In the genomic region with DNA sequence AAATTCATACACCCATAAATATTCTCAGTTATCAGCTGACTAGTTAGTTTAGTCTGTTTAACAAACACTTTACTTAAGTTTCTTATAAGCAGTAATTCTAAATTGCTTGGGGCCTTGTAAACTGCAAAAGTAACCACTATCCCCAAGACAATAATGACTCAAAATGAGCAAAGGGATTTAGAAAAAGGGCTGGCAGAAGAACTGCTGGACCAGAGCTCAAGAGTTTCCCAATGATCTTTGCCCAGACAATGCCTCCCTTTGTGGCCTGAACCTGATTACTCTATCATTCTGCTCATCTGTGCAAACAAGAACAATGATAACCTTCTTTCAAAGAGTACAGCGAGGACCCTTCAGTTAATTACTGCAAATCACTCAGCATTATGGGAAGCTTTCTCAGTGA, we compare ENCODE assay signal across 1 cellular context.
TF ChIP-seq lines count a peak whose summit lies in the region.

No MANE protein-coding gene starts in this region.

TF ChIP-seq in HEK293, 187 proteins besides CTCF, POLR2A, EP300 and RAD21 (continued from another document):
- TF ChIP-seq, protein P1, sequence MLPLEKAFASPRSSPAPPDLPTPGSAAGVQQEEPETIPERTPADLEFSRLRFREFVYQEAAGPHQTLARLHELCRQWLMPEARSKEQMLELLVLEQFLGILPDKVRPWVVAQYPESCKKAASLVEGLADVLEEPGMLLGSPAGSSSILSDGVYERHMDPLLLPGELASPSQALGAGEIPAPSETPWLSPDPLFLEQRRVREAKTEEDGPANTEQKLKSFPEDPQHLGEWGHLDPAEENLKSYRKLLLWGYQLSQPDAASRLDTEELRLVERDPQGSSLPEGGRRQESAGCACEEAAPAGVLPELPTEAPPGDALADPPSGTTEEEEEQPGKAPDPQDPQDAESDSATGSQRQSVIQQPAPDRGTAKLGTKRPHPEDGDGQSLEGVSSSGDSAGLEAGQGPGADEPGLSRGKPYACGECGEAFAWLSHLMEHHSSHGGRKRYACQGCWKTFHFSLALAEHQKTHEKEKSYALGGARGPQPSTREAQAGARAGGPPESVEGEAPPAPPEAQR (tag by site-specific recombination; IDR thresholded peaks at IDR 0.05) = no peak
- TF ChIP-seq ZEB2 (tag by site-specific recombination; IDR thresholded peaks at IDR 0.05) (0 out of 2 replicates have a peak, but pooled peaks have one; percentile 42), OSR2 (tag by site-specific recombination; IDR thresholded peaks at IDR 0.05) (peak; percentile 49; the same call in 1 of the 2 replicates), SP3 (tag by site-specific recombination; IDR thresholded peaks at IDR 0.05) (no peak), ZBTB17 (tag by site-specific recombination; IDR thresholded peaks at IDR 0.05) (no peak), ZSCAN30 (tag by site-specific recombination; IDR thresholded peaks at IDR 0.05) (no peak)
- TF ChIP-seq, protein P2, sequence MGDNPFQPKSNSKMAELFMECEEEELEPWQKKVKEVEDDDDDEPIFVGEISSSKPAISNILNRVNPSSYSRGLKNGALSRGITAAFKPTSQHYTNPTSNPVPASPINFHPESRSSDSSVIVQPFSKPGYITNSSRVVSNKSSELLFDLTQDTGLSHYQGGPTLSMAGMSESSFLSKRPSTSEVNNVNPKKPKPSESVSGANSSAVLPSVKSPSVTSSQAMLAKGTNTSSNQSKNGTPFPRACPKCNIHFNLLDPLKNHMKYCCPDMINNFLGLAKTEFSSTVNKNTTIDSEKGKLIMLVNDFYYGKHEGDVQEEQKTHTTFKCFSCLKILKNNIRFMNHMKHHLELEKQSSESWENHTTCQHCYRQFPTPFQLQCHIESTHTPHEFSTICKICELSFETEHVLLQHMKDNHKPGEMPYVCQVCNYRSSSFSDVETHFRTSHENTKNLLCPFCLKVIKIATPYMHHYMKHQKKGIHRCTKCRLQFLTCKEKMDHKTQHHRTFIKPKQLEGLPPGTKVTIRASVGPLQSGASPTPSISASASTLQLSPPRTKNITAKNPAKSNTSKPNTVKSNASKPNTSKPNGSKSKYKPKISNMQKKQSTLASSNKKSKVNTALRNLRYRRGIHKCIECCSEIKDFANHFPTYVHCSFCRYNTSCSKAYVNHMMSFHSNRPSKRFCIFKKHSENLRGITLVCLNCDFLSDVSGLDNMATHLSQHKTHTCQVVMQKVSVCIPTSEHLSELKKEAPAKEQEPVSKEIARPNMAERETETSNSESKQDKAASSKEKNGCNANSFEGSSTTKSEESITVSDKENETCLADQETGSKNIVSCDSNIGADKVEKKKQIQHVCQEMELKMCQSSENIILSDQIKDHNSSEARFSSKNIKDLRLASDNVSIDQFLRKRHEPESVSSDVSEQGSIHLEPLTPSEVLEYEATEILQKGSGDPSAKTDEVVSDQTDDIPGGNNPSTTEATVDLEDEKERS (tag by site-specific recombination; IDR thresholded peaks at IDR 0.05) = no peak
- TF ChIP-seq, protein P3, sequence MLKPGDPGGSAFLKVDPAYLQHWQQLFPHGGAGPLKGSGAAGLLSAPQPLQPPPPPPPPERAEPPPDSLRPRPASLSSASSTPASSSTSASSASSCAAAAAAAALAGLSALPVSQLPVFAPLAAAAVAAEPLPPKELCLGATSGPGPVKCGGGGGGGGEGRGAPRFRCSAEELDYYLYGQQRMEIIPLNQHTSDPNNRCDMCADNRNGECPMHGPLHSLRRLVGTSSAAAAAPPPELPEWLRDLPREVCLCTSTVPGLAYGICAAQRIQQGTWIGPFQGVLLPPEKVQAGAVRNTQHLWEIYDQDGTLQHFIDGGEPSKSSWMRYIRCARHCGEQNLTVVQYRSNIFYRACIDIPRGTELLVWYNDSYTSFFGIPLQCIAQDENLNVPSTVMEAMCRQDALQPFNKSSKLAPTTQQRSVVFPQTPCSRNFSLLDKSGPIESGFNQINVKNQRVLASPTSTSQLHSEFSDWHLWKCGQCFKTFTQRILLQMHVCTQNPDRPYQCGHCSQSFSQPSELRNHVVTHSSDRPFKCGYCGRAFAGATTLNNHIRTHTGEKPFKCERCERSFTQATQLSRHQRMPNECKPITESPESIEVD (tag by site-specific recombination; IDR thresholded peaks at IDR 0.05) = peak; percentile 92
- TF ChIP-seq, protein P4, sequence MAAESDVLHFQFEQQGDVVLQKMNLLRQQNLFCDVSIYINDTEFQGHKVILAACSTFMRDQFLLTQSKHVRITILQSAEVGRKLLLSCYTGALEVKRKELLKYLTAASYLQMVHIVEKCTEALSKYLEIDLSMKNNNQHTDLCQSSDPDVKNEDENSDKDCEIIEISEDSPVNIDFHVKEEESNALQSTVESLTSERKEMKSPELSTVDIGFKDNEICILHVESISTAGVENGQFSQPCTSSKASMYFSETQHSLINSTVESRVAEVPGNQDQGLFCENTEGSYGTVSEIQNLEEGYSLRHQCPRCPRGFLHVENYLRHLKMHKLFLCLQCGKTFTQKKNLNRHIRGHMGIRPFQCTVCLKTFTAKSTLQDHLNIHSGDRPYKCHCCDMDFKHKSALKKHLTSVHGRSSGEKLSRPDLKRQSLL (tag by site-specific recombination; IDR thresholded peaks at IDR 0.05) = no peak
- TF ChIP-seq, protein P5, sequence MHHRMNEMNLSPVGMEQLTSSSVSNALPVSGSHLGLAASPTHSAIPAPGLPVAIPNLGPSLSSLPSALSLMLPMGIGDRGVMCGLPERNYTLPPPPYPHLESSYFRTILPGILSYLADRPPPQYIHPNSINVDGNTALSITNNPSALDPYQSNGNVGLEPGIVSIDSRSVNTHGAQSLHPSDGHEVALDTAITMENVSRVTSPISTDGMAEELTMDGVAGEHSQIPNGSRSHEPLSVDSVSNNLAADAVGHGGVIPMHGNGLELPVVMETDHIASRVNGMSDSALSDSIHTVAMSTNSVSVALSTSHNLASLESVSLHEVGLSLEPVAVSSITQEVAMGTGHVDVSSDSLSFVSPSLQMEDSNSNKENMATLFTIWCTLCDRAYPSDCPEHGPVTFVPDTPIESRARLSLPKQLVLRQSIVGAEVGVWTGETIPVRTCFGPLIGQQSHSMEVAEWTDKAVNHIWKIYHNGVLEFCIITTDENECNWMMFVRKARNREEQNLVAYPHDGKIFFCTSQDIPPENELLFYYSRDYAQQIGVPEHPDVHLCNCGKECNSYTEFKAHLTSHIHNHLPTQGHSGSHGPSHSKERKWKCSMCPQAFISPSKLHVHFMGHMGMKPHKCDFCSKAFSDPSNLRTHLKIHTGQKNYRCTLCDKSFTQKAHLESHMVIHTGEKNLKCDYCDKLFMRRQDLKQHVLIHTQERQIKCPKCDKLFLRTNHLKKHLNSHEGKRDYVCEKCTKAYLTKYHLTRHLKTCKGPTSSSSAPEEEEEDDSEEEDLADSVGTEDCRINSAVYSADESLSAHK (tag by site-specific recombination; IDR thresholded peaks at IDR 0.05) = peak; percentile 16; the same call in 1 of the 2 replicates
- TF ChIP-seq, protein P6, sequence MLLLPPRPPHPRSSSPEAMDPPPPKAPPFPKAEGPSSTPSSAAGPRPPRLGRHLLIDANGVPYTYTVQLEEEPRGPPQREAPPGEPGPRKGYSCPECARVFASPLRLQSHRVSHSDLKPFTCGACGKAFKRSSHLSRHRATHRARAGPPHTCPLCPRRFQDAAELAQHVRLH (tag by site-specific recombination; IDR thresholded peaks at IDR 0.05) = no peak
